10 cellular contexts compared by ENCODE assay signal in the genomic region with DNA sequence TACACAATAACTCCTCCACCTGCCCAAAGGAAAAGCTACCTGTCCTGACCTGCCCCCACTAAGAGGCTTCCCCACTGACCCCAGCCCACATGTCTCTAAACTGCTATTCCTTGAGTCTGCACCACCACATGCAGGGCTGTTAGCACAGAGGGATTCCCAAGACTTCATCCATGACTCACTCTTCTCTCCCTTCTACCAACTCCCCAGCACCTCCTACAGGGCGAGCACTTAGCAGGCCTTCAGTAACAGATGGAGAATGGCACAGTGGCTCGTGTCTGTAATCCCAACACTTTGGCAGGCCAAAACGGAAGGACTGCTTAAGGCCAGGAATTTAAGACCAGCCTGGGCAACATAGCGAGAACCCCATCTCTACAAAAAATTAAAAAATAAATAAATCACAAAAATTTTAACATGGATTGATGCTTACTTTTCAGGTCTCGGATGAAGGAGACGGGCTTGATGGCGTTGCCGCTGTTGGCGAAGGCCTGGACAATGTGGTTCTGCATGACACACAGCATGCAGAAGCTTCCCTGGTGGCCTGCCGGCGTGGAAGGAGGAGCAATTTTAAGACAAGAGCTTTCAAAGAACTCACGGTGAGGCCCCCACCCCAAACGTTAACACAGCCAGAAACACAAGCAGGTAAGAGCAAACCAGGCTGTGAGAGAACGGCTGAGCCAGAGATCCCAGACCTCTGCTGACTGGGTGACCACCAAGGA. TPM values are rescaled to one million over a fixed set of nuclear protein-coding genes. Genes with fewer than 3 reads are reported as not detected.
DNase-seq lines count a peak whose midpoint lies in the region; ATAC-seq and TF ChIP-seq lines count a peak whose summit lies in the region.
"Had no signal": no experiment of that assay in that cellular context is flagged by ENCODE, and none has a peak within 500 bp of the region (broad histone marks: within the 10 kb centered on the region; RNA-seq: fewer than 3 reads in every experiment).

No MANE protein-coding gene starts in this region.

- DNase-seq in activated CD8-positive, alpha-beta memory T cell treated with anti-CD3 and anti-CD28 coated beads, Interleukin-2, amount 10 ng/mL, durations not matched to agents 7 days and 5 days = no peak
- DNase-seq in activated CD8-positive, alpha-beta memory T cell treated with anti-CD3 and anti-CD28 coated beads for 24 hours = no peak
- DNase-seq in MG63 = peak; percentile 54
- peak; percentile 39 for DNase-seq in mammary epithelial cell
- DNase-seq in trophoblast cell = peak in 1 of 2 donors; percentile 33
- no peak for DNase-seq in NCI-H1694 (lab: John Stamatoyannopoulos, UW)
- no peak for DNase-seq in NOMO-1 (lab: John Stamatoyannopoulos, UW; ENCODE audit: unreplicated experiment in 2 of 2)
- DNase-seq in DMS153 treated with DMSO at 0.1 percent for 48 hours (lab: John Stamatoyannopoulos, UW; ENCODE audit: unreplicated experiment) = no peak
- DNase-seq: COR-L47, SHP77 treated with DMSO at 0.1 percent for 48 hours had no signal

- no peaks in the 10 kb centered on the region for H3K9me3 Mint-ChIP-seq in activated CD8-positive, alpha-beta memory T cell treated with anti-CD3 and anti-CD28 coated beads, Interleukin-2, amount 10 ng/mL, durations not matched to agents 7 days and 5 days (ENCODE audit: low read depth)

- intact Hi-C loops in mammary epithelial cell (cut with micrococcal nuclease) = no loop called here

- no peak overlapping the region for H3K18ac ChIP-seq in trophoblast cell (ENCODE audit: low read length)

- CTCF ChIA-PET in activated CD8-positive, alpha-beta memory T cell treated with anti-CD3 and anti-CD28 coated beads, Interleukin-2, amount 10 ng/mL, durations not matched to agents 7 days and 5 days (lab: Charles Lee) = no interaction called here
- CTCF ChIA-PET in mammary epithelial cell (lab: Charles Lee; ENCODE audit: low non-redundant PET) = no interaction called here

- in situ Hi-C loops in mammary epithelial cell (cut with MboI; ENCODE audit: low sequenced_read_pairs in 2 of 2) = no loop called here

- no peak overlapping the region for H3K27ac Mint-ChIP-seq in activated CD8-positive, alpha-beta memory T cell treated with anti-CD3 and anti-CD28 coated beads, Interleukin-2, amount 10 ng/mL, durations not matched to agents 7 days and 5 days

- H3K4me2 ChIP-seq in mammary epithelial cell (ENCODE audit: insufficient read depth, low read depth, low read length) = no peak overlapping the region
- no peak overlapping the region for H3K4me2 ChIP-seq in trophoblast cell (ENCODE audit: low read length)

- no peak overlapping the region for H3K23ac ChIP-seq in trophoblast cell (ENCODE audit: low read length)

- no peak overlapping the region for H2AK5ac ChIP-seq in trophoblast cell (ENCODE audit: low read length)

- H2BK12ac ChIP-seq in trophoblast cell (ENCODE audit: low read length) = no peak overlapping the region

- H3K4me3 Mint-ChIP-seq in activated CD8-positive, alpha-beta memory T cell treated with anti-CD3 and anti-CD28 coated beads, Interleukin-2, amount 10 ng/mL, durations not matched to agents 7 days and 5 days = no peak overlapping the region

- H3K4me3 ChIP-seq in MG63 = no peak overlapping the region
- no peak overlapping the region for H3K4me3 ChIP-seq in mammary epithelial cell (replicated peaks in 1 of 3; ENCODE audit: insufficient read depth in 1 of 3, low read depth in 2 of 3, low read length in 3 of 3)
- no peak overlapping the region for H3K4me3 ChIP-seq in trophoblast cell (ENCODE audit: low read depth, low read length)

- H3K27me3 ChIP-seq in MG63 (no peaks in the 10 kb centered on the region), mammary epithelial cell (ENCODE audit: insufficient read depth, low read length) (no peaks in the 10 kb centered on the region), trophoblast cell (ENCODE audit: insufficient read depth, low read length) (no peaks in the 10 kb centered on the region)

- peak overlapping the region; percentile 8 for H4K91ac ChIP-seq in trophoblast cell (ENCODE audit: low read depth, low read length)

- WGBS in mammary epithelial cell (ENCODE audit: low coverage, missing lambda C conversion rate) = 87% methylated on average over 14 of the region's 14 CpGs
- no CpG with 5 or more reads among the region's 14 CpGs for WGBS in trophoblast cell (ENCODE audit: extremely low coverage, insufficient coverage, insufficient read length)

- H4K12ac ChIP-seq in trophoblast cell (ENCODE audit: low read depth, low read length) = no peak overlapping the region

- H3K79me2 ChIP-seq in mammary epithelial cell (ENCODE audit: insufficient read depth, low read length) (peaks cover 73% of the 10 kb centered on the region), trophoblast cell (ENCODE audit: control insufficient read depth, insufficient read depth, low read length, poor library complexity) (no peaks in the 10 kb centered on the region)

- no peak overlapping the region for H3K27ac ChIP-seq in mammary epithelial cell (ENCODE audit: insufficient read depth, low read depth, low read length)
- no peak overlapping the region for H3K27ac ChIP-seq in trophoblast cell (ENCODE audit: low read depth, low read length)

- no peaks in the 10 kb centered on the region for H3K4me1 ChIP-seq in mammary epithelial cell (ENCODE audit: insufficient read depth, low read length)
- peaks cover 0 to 2% of the 10 kb centered on the region in 2 experiments for H3K4me1 ChIP-seq in trophoblast cell (ENCODE audit: control insufficient read depth in 1 of 2, insufficient read depth in 2 of 2, low read length in 2 of 2)

- H3K4ac ChIP-seq in trophoblast cell (ENCODE audit: low read depth, low read length) = no peak overlapping the region

- no peak overlapping the region for H3K14ac ChIP-seq in trophoblast cell (ENCODE audit: low read length)

- peaks cover 6% of the 10 kb centered on the region for H3K4me1 Mint-ChIP-seq in activated CD8-positive, alpha-beta memory T cell treated with anti-CD3 and anti-CD28 coated beads, Interleukin-2, amount 10 ng/mL, durations not matched to agents 7 days and 5 days

- no peak overlapping the region for H3K9ac ChIP-seq in mammary epithelial cell (ENCODE audit: insufficient read depth, low read length)
- H3K9ac ChIP-seq in trophoblast cell (ENCODE audit: low read length) = no peak overlapping the region

- no peak overlapping the region for H4K8ac ChIP-seq in trophoblast cell (ENCODE audit: low read depth, low read length)

- BruUV-seq in mammary epithelial cell (replicated peaks; lab: Mats Ljungman, UMichigan) = no TSS peak

- ATAC-seq in activated CD8-positive, alpha-beta memory T cell treated with anti-CD3 and anti-CD28 coated beads, Interleukin-2, amount 10 ng/mL, durations not matched to agents 7 days and 5 days = peak; percentile 47

- no peaks in the 10 kb centered on the region for H3K27me3 Mint-ChIP-seq in activated CD8-positive, alpha-beta memory T cell treated with anti-CD3 and anti-CD28 coated beads, Interleukin-2, amount 10 ng/mL, durations not matched to agents 7 days and 5 days

- TF ChIP-seq CTCF in mammary epithelial cell (conservative IDR thresholded peaks at IDR 0.05 in 1 of 2, IDR thresholded peaks at IDR 0.05 in 1 of 2; ENCODE audit: extremely low read depth in 1 of 2, insufficient read depth in 1 of 2, low read depth in 1 of 2, low read length in 2 of 2) = peak; percentile 44 to 62

- no peak overlapping the region for H2BK120ac ChIP-seq in trophoblast cell (ENCODE audit: insufficient read depth, low read length, poor library complexity)

- H3K36me3 Mint-ChIP-seq in activated CD8-positive, alpha-beta memory T cell treated with anti-CD3 and anti-CD28 coated beads, Interleukin-2, amount 10 ng/mL, durations not matched to agents 7 days and 5 days = peaks cover 61% of the 10 kb centered on the region

- H3K36me3 ChIP-seq in MG63 (peaks cover 93% of the 10 kb centered on the region), mammary epithelial cell (ENCODE audit: insufficient read depth, low read length) (peaks cover 42% of the 10 kb centered on the region), trophoblast cell (ENCODE audit: control insufficient read depth in 1 of 2, insufficient read depth in 2 of 2, low read length in 2 of 2) (peaks cover 50 to 61% of the 10 kb centered on the region in 2 experiments)

- H4K20me1 ChIP-seq in mammary epithelial cell (ENCODE audit: insufficient read depth, low read length) = no peaks in the 10 kb centered on the region

- dilution Hi-C loops in mammary epithelial cell (cut with HindIII; ENCODE audit: low sequenced_read_pairs) = no loop called here

- H3K9me3 ChIP-seq in MG63 (no peaks in the 10 kb centered on the region), mammary epithelial cell (replicated peaks; ENCODE audit: insufficient read depth, low read length) (no peaks in the 10 kb centered on the region), trophoblast cell (ENCODE audit: insufficient read depth, low read depth, low read length) (peaks cover 2% of the 10 kb centered on the region)

- H2AFZ ChIP-seq in mammary epithelial cell (ENCODE audit: low read depth, low read length) = no peak overlapping the region
- H2AFZ ChIP-seq in trophoblast cell (ENCODE audit: insufficient read depth, low read length, poor library complexity) = no peak overlapping the region

- H2BK5ac ChIP-seq in trophoblast cell (ENCODE audit: low read depth, low read length, poor library complexity) = no peak overlapping the region

- no peaks in the 10 kb centered on the region for H3K79me1 ChIP-seq in trophoblast cell (ENCODE audit: low read length)

RNA-seq across cellular contexts. Expression of a gene that starts 12.0 kb away (rescaled TPM):
- 10 to 100 TPM; 84.5 to 94.3 TPM for total RNA-seq in activated CD8-positive, alpha-beta memory T cell treated with anti-CD3 and anti-CD28 coated beads, Interleukin-2, amount 10 ng/mL, durations not matched to agents 7 days and 5 days
- 16.3 and 33.4 TPM in 2 replicates for total RNA-seq in MG63 (2014; rRNA removed; shearing (Covaris generic); ENCODE audit: low replicate concordance)
- 10 to 100 TPM; 35.7 to 80.8 TPM for total RNA-seq in mammary epithelial cell
- polyA plus RNA-seq in mammary epithelial cell = 23.7 TPM
- polyA minus RNA-seq in mammary epithelial cell = 73.4 TPM
- 21.5 and 22.0 TPM in 2 replicates for polyA plus RNA-seq in trophoblast cell (2013)

RNA-seq across cellular contexts. Expression of a gene that starts 46.6 kb away (rescaled TPM):
- total RNA-seq in activated CD8-positive, alpha-beta memory T cell treated with anti-CD3 and anti-CD28 coated beads, Interleukin-2, amount 10 ng/mL, durations not matched to agents 7 days and 5 days = 100 to 1,000 TPM; 151 to 156 TPM
- total RNA-seq in MG63 (2014; rRNA removed; shearing (Covaris generic); ENCODE audit: low replicate concordance) = 11.2 and 17.2 TPM in 2 replicates
- 10 to 100 TPM; 25.8 to 35.7 TPM for total RNA-seq in mammary epithelial cell
- polyA plus RNA-seq in mammary epithelial cell = 18.2 TPM
- polyA minus RNA-seq in mammary epithelial cell = 10.1 TPM
- 16.7 and 17.1 TPM in 2 replicates for polyA plus RNA-seq in trophoblast cell (2013)

Comparison
In these comparisons a context has a peak if more than half of its experiments do, and no peak if none do; other contexts are left out.
1. DNase-seq: peak in MG63 (single experiment) and mammary epithelial cell (single experiment); none in activated CD8-positive, alpha-beta memory T cell treated with anti-CD3 and anti-CD28 coated beads, Interleukin-2, amount 10 ng/mL, durations not matched to agents 7 days and 5 days (single experiment), activated CD8-positive, alpha-beta memory T cell treated with anti-CD3 and anti-CD28 coated beads for 24 hours (single experiment), NCI-H1694 (single experiment), NOMO-1 (0 of 2) and DMS153 treated with DMSO at 0.1 percent for 48 hours (single experiment).